ENCODE assay signal across 8 cellular contexts in genomic region chr22:41288245-41288946, GRCh38. TPM values are rescaled to one million over a fixed set of nuclear protein-coding genes. Genes with fewer than 3 reads are reported as not detected.
A peak's percentile ranks its signal among the peaks of the same experiment; 100 is the strongest.
DNase-seq lines count a peak whose midpoint lies in the region; ATAC-seq, FAIRE-seq and TF ChIP-seq lines count a peak whose summit lies in the region.

No MANE protein-coding gene starts in this region.

- H3K27ac ChIP-seq in thoracic aorta = peak overlapping the region; percentile 36 to 73

- H3K27me3 Mint-ChIP-seq in activated T-helper 2 cell treated with anti-CD3 and anti-CD28 coated beads, Interferon-gamma antibody, Interleukin-2, Interleukin-4, amounts not matched to agents 10 μg/mL and 5 μg/mL and 100 μg/mL, durations not matched to agents 14 hours and 24 hours and 36 hours (ENCODE audit: low read depth) = no peaks in the 10 kb centered on the region
- H3K27me3 Mint-ChIP-seq in immature natural killer cell (ENCODE audit: low read depth in 3 of 3) = peaks cover 5 to 14% (median 7%) of the 10 kb centered on the region in 3 donors

- ATAC-seq in thoracic aorta (ENCODE audit: insufficient number of reproducible peaks, low FRiP score, low read depth) = no peak

- peaks cover 5% of the 10 kb centered on the region for H3K36me3 ChIP-seq in thoracic aorta

- TF ChIP-seq POLR2A in GM12891 (IDR thresholded peaks at IDR 0.05; ENCODE audit: low read depth, low read length) = no peak

- peaks cover 15% of the 10 kb centered on the region for H3K36me3 Mint-ChIP-seq in activated T-helper 2 cell treated with anti-CD3 and anti-CD28 coated beads, Interferon-gamma antibody, Interleukin-2, Interleukin-4, amounts not matched to agents 10 μg/mL and 5 μg/mL and 100 μg/mL, durations not matched to agents 14 hours and 24 hours and 36 hours (ENCODE audit: low read depth)
- peaks cover 0 to 3% (median 2%) of the 10 kb centered on the region in 3 donors for H3K36me3 Mint-ChIP-seq in immature natural killer cell

- DNase-seq in AG08395 (ENCODE audit: low spot score) (peak; percentile 52), HS-5 (ENCODE audit: low read depth) (peak; percentile 77), immature natural killer cell (no peak), thoracic aorta (ENCODE audit: low spot score) (no peak), posterior vena cava (ENCODE audit: low spot score) (no peak), GM12891 (ENCODE audit: insufficient read length, low spot score) (no peak)
- DNase-seq in activated T-helper 2 cell treated with anti-CD3 and anti-CD28 coated beads, Interferon-gamma antibody, Interleukin-2, Interleukin-4, amounts not matched to agents 10 μg/mL and 5 μg/mL and 100 μg/mL, durations not matched to agents 14 hours and 24 hours and 36 hours (ENCODE audit: low spot score) = no peak
- DNase-seq in activated effector memory CD4-positive, alpha-beta T cell treated with anti-CD3 and anti-CD28 coated beads, Interleukin-2, amount 50 U/mL, for 16 hours = no peak

- no peaks in the 10 kb centered on the region for H3K27me3 ChIP-seq in thoracic aorta (replicated peaks; ENCODE audit: insufficient read depth)

- intact Hi-C loops in activated T-helper 2 cell treated with anti-CD3 and anti-CD28 coated beads, Interferon-gamma antibody, Interleukin-2, Interleukin-4, amounts not matched to agents 10 μg/mL and 5 μg/mL and 100 μg/mL, durations not matched to agents 14 hours and 24 hours and 36 hours (cut with micrococcal nuclease) = loop anchor here (5.0 kb wide), 1 partner anchor 196 kb away; the partner anchor contains the start of gene EP300
- intact Hi-C loops in posterior vena cava (cut with DNase I) = no loop called here

- peak overlapping the region; percentile 60 for H3K4me3 Mint-ChIP-seq in activated T-helper 2 cell treated with anti-CD3 and anti-CD28 coated beads, Interferon-gamma antibody, Interleukin-2, Interleukin-4, amounts not matched to agents 10 μg/mL and 5 μg/mL and 100 μg/mL, durations not matched to agents 14 hours and 24 hours and 36 hours (ENCODE audit: low read depth)
- peak overlapping the region; percentile 13 to 76 (median 47) for H3K4me3 Mint-ChIP-seq in immature natural killer cell

- TF ChIP-seq CTCF in thoracic aorta (IDR thresholded peaks at IDR 0.05) = no peak

- H3K9me3 ChIP-seq in thoracic aorta = no peaks in the 10 kb centered on the region

- H3K9me3 Mint-ChIP-seq in activated T-helper 2 cell treated with anti-CD3 and anti-CD28 coated beads, Interferon-gamma antibody, Interleukin-2, Interleukin-4, amounts not matched to agents 10 μg/mL and 5 μg/mL and 100 μg/mL, durations not matched to agents 14 hours and 24 hours and 36 hours = no peaks in the 10 kb centered on the region
- H3K9me3 Mint-ChIP-seq in immature natural killer cell = no peaks in the 10 kb centered on the region

- peaks cover 10 to 40% of the 10 kb centered on the region in 2 donors for H3K4me1 ChIP-seq in thoracic aorta (ENCODE audit: control insufficient read depth in 1 of 2, low read depth in 2 of 2)

- peak overlapping the region; percentile 66 for H3K27ac Mint-ChIP-seq in activated T-helper 2 cell treated with anti-CD3 and anti-CD28 coated beads, Interferon-gamma antibody, Interleukin-2, Interleukin-4, amounts not matched to agents 10 μg/mL and 5 μg/mL and 100 μg/mL, durations not matched to agents 14 hours and 24 hours and 36 hours
- peak overlapping the region; percentile 26 to 91 (median 78) for H3K27ac Mint-ChIP-seq in immature natural killer cell

- FAIRE-seq in GM12891 (lab: Jason Lieb, UNC) = no peak

- peaks cover 24% of the 10 kb centered on the region for H3K4me1 Mint-ChIP-seq in activated T-helper 2 cell treated with anti-CD3 and anti-CD28 coated beads, Interferon-gamma antibody, Interleukin-2, Interleukin-4, amounts not matched to agents 10 μg/mL and 5 μg/mL and 100 μg/mL, durations not matched to agents 14 hours and 24 hours and 36 hours (ENCODE audit: low read depth)
- peaks cover 19 to 28% of the 10 kb centered on the region in 2 donors for H3K4me1 Mint-ChIP-seq in immature natural killer cell

- H3K4me3 ChIP-seq in thoracic aorta = no peak overlapping the region

TF ChIP-seq in GM12891, 5 proteins besides CTCF, POLR2A, EP300 and RAD21:
- TF ChIP-seq PAX5 (IDR thresholded peaks at IDR 0.05; ENCODE audit: insufficient read depth, low read length, severe bottlenecking) (no peak), SPI1 (IDR thresholded peaks at IDR 0.05; ENCODE audit: low read depth, low read length) (no peak), TAF1 (IDR thresholded peaks at IDR 0.05; ENCODE audit: low read depth, low read length) (no peak), POLR2AphosphoS5 (IDR thresholded peaks at IDR 0.05; ENCODE audit: low read depth, low read length) (no peak), POU2F2 (IDR thresholded peaks at IDR 0.05; ENCODE audit: low read depth, low read length) (no peak)

RNA-seq across cellular contexts. Expression of gene RANGAP1, which starts 2.4 kb away (rescaled TPM):
- total RNA-seq in activated T-helper 2 cell treated with anti-CD3 and anti-CD28 coated beads, Interferon-gamma antibody, Interleukin-2, Interleukin-4, amounts not matched to agents 10 μg/mL and 5 μg/mL and 100 μg/mL, durations not matched to agents 14 hours and 24 hours and 36 hours = 189 and 192 TPM in 2 replicates
- 10 to 100 TPM; 10.4 to 29.9 (median 15.6) TPM for polyA plus RNA-seq in immature natural killer cell
- total RNA-seq in thoracic aorta (10 to 100 TPM; 42.0 to 42.7 TPM), posterior vena cava (10 to 100 TPM; 26.2 to 39.4 TPM)
- polyA plus RNA-seq in GM12891 (2012; ENCODE audit: low read depth, missing spikeins) = 48.9 TPM

RNA-seq across cellular contexts. Expression of gene ZC3H7B, which starts 12.9 kb away (rescaled TPM):
- total RNA-seq in activated T-helper 2 cell treated with anti-CD3 and anti-CD28 coated beads, Interferon-gamma antibody, Interleukin-2, Interleukin-4, amounts not matched to agents 10 μg/mL and 5 μg/mL and 100 μg/mL, durations not matched to agents 14 hours and 24 hours and 36 hours = 64.7 and 66.0 TPM in 2 replicates
- polyA plus RNA-seq in immature natural killer cell = 1 to 10 TPM in 1 of 3 donors, under 1 TPM in 1, not detected in 1; 0.33 to 2.4 TPM
- total RNA-seq in thoracic aorta = 10 to 100 TPM; 41.2 to 41.7 TPM
- 10 to 100 TPM; 36.1 to 41.7 TPM for total RNA-seq in posterior vena cava
- 23.7 TPM for polyA plus RNA-seq in GM12891 (2012; ENCODE audit: low read depth, missing spikeins)

RNA-seq across cellular contexts. Expression of gene CHADL, which starts 47.7 kb away (rescaled TPM):
- total RNA-seq in activated T-helper 2 cell treated with anti-CD3 and anti-CD28 coated beads, Interferon-gamma antibody, Interleukin-2, Interleukin-4, amounts not matched to agents 10 μg/mL and 5 μg/mL and 100 μg/mL, durations not matched to agents 14 hours and 24 hours and 36 hours = 0.11 and 0.62 TPM in 2 replicates
- polyA plus RNA-seq in immature natural killer cell = under 1 TPM in 2 of 3 donors, not detected in 1; 0.32 to 0.90 TPM
- total RNA-seq in thoracic aorta = 1 to 10 TPM; 3.2 to 4.9 TPM
- total RNA-seq in posterior vena cava = 1 to 10 TPM; 1.8 to 1.9 TPM
- not detected for polyA plus RNA-seq in GM12891 (2012; ENCODE audit: low read depth, missing spikeins)

Comparison
In these comparisons a context has a peak if more than half of its experiments do, and no peak if none do; other contexts are left out.
1. DNase-seq: peak in AG08395 (single experiment) and HS-5 (single experiment); none in activated T-helper 2 cell treated with anti-CD3 and anti-CD28 coated beads, Interferon-gamma antibody, Interleukin-2, Interleukin-4, amounts not matched to agents 10 μg/mL and 5 μg/mL and 100 μg/mL, durations not matched to agents 14 hours and 24 hours and 36 hours (single experiment), immature natural killer cell (0 of 3), thoracic aorta (single experiment), activated effector memory CD4-positive, alpha-beta T cell treated with anti-CD3 and anti-CD28 coated beads, Interleukin-2, amount 50 U/mL, for 16 hours (single experiment), posterior vena cava (single experiment) and GM12891 (single experiment).